2 cellular contexts compared by ENCODE assay signal in the genomic region with DNA sequence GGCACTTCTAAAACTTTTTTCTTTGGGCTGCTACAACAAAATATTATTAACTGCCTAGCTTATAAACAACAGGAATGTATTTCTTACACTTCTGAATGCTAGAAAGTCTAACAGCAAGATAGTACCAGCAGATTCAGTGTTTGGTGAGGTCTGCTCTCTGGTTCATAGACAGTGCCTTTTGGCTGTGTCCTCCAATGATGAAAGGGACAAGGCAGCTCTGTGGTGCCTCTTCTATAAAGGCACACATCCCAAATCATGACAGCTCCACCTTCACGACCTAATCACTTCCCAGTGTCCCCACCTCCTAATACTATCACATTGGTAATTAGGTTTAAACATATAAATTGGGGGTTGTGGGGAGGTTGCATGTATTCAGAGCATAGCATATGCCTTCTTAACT.
TF ChIP-seq lines count a peak whose summit lies in the region.

No MANE protein-coding gene starts in this region.

TF ChIP-seq in HCT116, 20 proteins besides CTCF, POLR2A, EP300 and RAD21:
- TF ChIP-seq ZBTB33 (IDR thresholded peaks at IDR 0.05; ENCODE audit: extremely low read depth, insufficient replicate concordance, low read length) = no peak
- TF ChIP-seq TCF7L2 (IDR thresholded peaks at IDR 0.05; ENCODE audit: borderline replicate concordance, extremely low read depth, insufficient read depth, insufficient read length) = no peak
- TF ChIP-seq EGR1 (IDR thresholded peaks at IDR 0.05; ENCODE audit: low read depth) = no peak
- no peak for TF ChIP-seq EZH2phosphoT487 (IDR thresholded peaks at IDR 0.05; ENCODE audit: borderline replicate concordance)
- TF ChIP-seq ELF1 (IDR thresholded peaks at IDR 0.05; ENCODE audit: borderline replicate concordance, low read depth) = no peak
- no peak for TF ChIP-seq YY1 (IDR thresholded peaks at IDR 0.05; ENCODE audit: extremely low read depth, insufficient replicate concordance, low read depth, low read length)
- TF ChIP-seq SIN3A (IDR thresholded peaks at IDR 0.05; ENCODE audit: low read depth) = no peak
- no peak for TF ChIP-seq ZFX (IDR thresholded peaks at IDR 0.05)
- TF ChIP-seq, protein P1, sequence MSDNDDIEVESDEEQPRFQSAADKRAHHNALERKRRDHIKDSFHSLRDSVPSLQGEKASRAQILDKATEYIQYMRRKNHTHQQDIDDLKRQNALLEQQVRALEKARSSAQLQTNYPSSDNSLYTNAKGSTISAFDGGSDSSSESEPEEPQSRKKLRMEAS (IDR thresholded peaks at IDR 0.05) = no peak
- TF ChIP-seq REST (IDR thresholded peaks at IDR 0.05; ENCODE audit: low read depth) = no peak
- no peak for TF ChIP-seq SP1 (IDR thresholded peaks at IDR 0.05; ENCODE audit: low read depth)
- no peak for TF ChIP-seq JUND (IDR thresholded peaks at IDR 0.05)
- TF ChIP-seq CEBPB (IDR thresholded peaks at IDR 0.05; ENCODE audit: low read depth) = no peak

TF ChIP-seq in IMR-90, 13 proteins besides CTCF, POLR2A, EP300 and RAD21:
- no peak for TF ChIP-seq USF2 (IDR thresholded peaks at IDR 0.05; ENCODE audit: low read depth, low read length)
- no peak for TF ChIP-seq NFE2L2 (IDR thresholded peaks at IDR 0.05; ENCODE audit: low read depth, low read length)
- no peak for TF ChIP-seq SMC3 (IDR thresholded peaks at IDR 0.05; ENCODE audit: low read depth, low read length)
- TF ChIP-seq MXI1 (IDR thresholded peaks at IDR 0.05; ENCODE audit: borderline replicate concordance, low read depth, low read length) = no peak
- no peak for TF ChIP-seq CEBPB (IDR thresholded peaks at IDR 0.05; ENCODE audit: low read depth, low read length)
- TF ChIP-seq MAFK (IDR thresholded peaks at IDR 0.05; ENCODE audit: low read depth, low read length) = no peak
- TF ChIP-seq MAZ (IDR thresholded peaks at IDR 0.05; ENCODE audit: borderline replicate concordance, low read depth, low read length) = no peak
- TF ChIP-seq RCOR1 (IDR thresholded peaks at IDR 0.05; ENCODE audit: insufficient replicate concordance, low read length) = no peak
- TF ChIP-seq FOS (IDR thresholded peaks at IDR 0.05; ENCODE audit: low read depth, low read length) = no peak
- no peak for TF ChIP-seq CHD1 (IDR thresholded peaks at IDR 0.05; ENCODE audit: low read depth, low read length)
